ENCODE assay signal across 17 cellular contexts in the genomic region with DNA sequence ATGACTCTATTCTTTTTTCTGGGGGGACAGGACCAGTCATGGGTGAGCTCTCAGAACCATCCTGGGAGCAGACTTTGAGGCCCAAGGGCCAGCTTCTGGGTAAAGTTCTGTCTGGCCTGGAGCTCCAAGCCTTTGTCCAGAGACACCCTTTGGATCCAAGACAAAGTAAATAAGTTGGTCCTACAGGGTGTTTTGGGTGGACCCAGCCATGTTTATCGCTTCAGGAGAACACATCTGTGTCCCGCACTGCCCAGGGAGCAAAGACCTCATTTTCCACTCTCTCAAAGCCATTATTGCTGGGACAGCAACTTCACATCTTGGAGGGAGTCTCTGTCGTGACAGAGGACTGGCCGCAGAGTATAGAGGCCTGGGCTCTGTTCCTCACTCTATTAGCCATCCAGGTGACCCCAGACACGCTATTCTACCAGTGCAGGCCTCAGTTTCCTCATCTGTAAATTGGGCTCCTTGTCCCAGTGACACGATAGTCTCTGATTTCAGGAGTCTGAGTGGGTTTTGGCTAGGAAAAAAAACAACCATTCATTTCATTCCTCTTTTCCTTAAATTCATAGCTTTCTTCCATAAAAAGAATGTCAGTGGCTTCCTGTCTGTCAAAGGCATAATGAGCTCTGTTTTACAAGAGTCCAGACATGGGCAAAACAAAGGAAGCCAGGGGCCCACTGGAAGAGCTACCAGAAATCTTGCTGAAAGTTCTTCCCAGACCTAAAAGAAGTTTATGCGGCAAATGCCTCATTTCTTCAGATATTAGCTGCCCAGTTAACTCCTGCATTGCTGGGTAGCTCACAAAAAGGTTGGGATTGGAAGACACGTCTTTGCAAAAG.
DNase-seq lines count a peak whose midpoint lies in the region; ATAC-seq and TF ChIP-seq lines count a peak whose summit lies in the region.
"Had no signal": no experiment of that assay in that cellular context is flagged by ENCODE, and none has a peak within 500 bp of the region (broad histone marks: within the 10 kb centered on the region; RNA-seq: fewer than 3 reads in every experiment).

No MANE protein-coding gene starts in this region.

- no peaks in the 10 kb centered on the region for H3K36me3 Mint-ChIP-seq in activated naive CD4-positive, alpha-beta T cell treated with anti-CD3 and anti-CD28 coated beads, Interleukin-2, amount 50 U/mL, for 72 hours
- H3K36me3 Mint-ChIP-seq: stimulated activated effector memory CD8-positive, alpha-beta T cell treated with anti-CD3 and anti-CD28 coated beads, Interleukin-12 subunit alpha, Interleukin-12 subunit beta, amount 100 ng/mL, for 72 hours had no signal

- peaks cover 14% of the 10 kb centered on the region; the same call in 1 of the 2 replicates for H3K36me3 ChIP-seq in PC-9 (ENCODE audit: low read depth)
- no peaks in the 10 kb centered on the region for H3K36me3 ChIP-seq in mesodermal cell (ENCODE audit: control insufficient read depth, insufficient read depth, low read length)
- H3K36me3 ChIP-seq in suprapubic skin, result no peaks in the 10 kb centered on the region
- no peaks in the 10 kb centered on the region for H3K36me3 ChIP-seq in Peyer's patch
- H3K36me3 ChIP-seq: colonic mucosa had no signal

- no peak for TF ChIP-seq CTCF in PC-9 (conservative IDR thresholded peaks at IDR 0.05)
- no peak for TF ChIP-seq CTCF in suprapubic skin (IDR thresholded peaks at IDR 0.05)
- TF ChIP-seq CTCF in Peyer's patch (IDR thresholded peaks at IDR 0.05), result no peak

- TF ChIP-seq EP300 in suprapubic skin (IDR thresholded peaks at IDR 0.05), result no peak

- H3K4me1 ChIP-seq in PC-9 (replicated peaks; ENCODE audit: insufficient read depth) (peaks cover 92% of the 10 kb centered on the region), mesodermal cell (ENCODE audit: control insufficient read depth, insufficient read depth, low read length, poor library complexity, severe bottlenecking) (peaks cover 11% of the 10 kb centered on the region), suprapubic skin (peaks cover 45% of the 10 kb centered on the region), Peyer's patch (peaks cover 0 to 4% (median 0%) of the 10 kb centered on the region in 4 donors)
- H3K4me1 ChIP-seq: colonic mucosa had no signal

- peaks cover 72% of the 10 kb centered on the region for H3F3A ChIP-seq in PC-9 (ENCODE audit: insufficient read depth, low read depth)

- intact Hi-C loops in PC-9 (cut with micrococcal nuclease; ENCODE audit: unreplicated experiment), result loop anchor here (5.0 kb wide), 1 partner anchor 169 kb away; a partner anchor contains a TSS

- H3K9me3 Mint-ChIP-seq in activated naive CD4-positive, alpha-beta T cell treated with anti-CD3 and anti-CD28 coated beads, Interleukin-2, amount 50 U/mL, for 72 hours, result no peaks in the 10 kb centered on the region
- H3K9me3 Mint-ChIP-seq: activated B cell treated with CpG ODN at 0.5 μM for 24 hours; activated T-helper 17 cell treated with anti-CD3 and anti-CD28 coated beads, Interleukin-2, amount 50 U/mL, for 72 hours; stimulated activated effector memory CD8-positive, alpha-beta T cell treated with anti-CD3 and anti-CD28 coated beads, Interleukin-12 subunit alpha, Interleukin-12 subunit beta, amount 100 ng/mL, for 72 hours had no signal

- no peaks in the 10 kb centered on the region for H3K9me3 ChIP-seq in PC-9 (ENCODE audit: insufficient read depth, low read depth)
- no peaks in the 10 kb centered on the region for H3K9me3 ChIP-seq in mesodermal cell (ENCODE audit: control insufficient read depth, low read length)
- no peaks in the 10 kb centered on the region for H3K9me3 ChIP-seq in suprapubic skin
- H3K9me3 ChIP-seq in Peyer's patch, result no peaks in the 10 kb centered on the region
- H3K9me3 ChIP-seq: colonic mucosa had no signal

- H2AFZ ChIP-seq in PC-9, result no peak overlapping the region
- H2AFZ ChIP-seq: GM23248 had no signal

- H3K9me2 ChIP-seq in PC-9 (ENCODE audit: insufficient read depth), result no peaks in the 10 kb centered on the region

- POLR2A ChIA-PET in PC-9 (lab: Charles Lee; ENCODE audit: unreplicated experiment), result interaction anchor here (0.7 kb wide), 1 partner anchor 20 kb away, joined by 4 read pairs; no protein-coding TSS in a partner anchor

- BruUV-seq in PC-9 (replicated peaks; lab: Mats Ljungman, UMichigan), result no TSS peak

- CTCF ChIA-PET in PC-9 (lab: Charles Lee), result interaction anchor here (0.8 kb wide), 1 partner anchor 77 kb away, joined by 6 read pairs; no protein-coding TSS in a partner anchor

- ATAC-seq in HG03521 (IDR thresholded peaks at IDR 0.05; ENCODE audit: unreplicated experiment), result no peak
- ATAC-seq in activated naive CD4-positive, alpha-beta T cell treated with anti-CD3 and anti-CD28 coated beads, Interleukin-2, amount 50 U/mL, for 72 hours, result no peak
- ATAC-seq: activated T-helper 17 cell treated with anti-CD3 and anti-CD28 coated beads, Interleukin-2, amount 50 U/mL, for 72 hours; GM12878; stimulated activated effector memory CD8-positive, alpha-beta T cell treated with anti-CD3 and anti-CD28 coated beads, Interleukin-12 subunit alpha, Interleukin-12 subunit beta, amount 100 ng/mL, for 72 hours had no signal

- peaks cover 24% of the 10 kb centered on the region for H3K79me2 ChIP-seq in PC-9 (ENCODE audit: low read depth)

- peak overlapping the region; percentile 76 for H3K4me2 ChIP-seq in PC-9

- DNase-seq in PC-9, result no peak
- peak; percentile 27 for DNase-seq in foreskin melanocyte
- DNase-seq in suprapubic skin (ENCODE audit: low spot score in 2 of 2), result no peak
- DNase-seq in NCI-H187 (lab: John Stamatoyannopoulos, UW), result no peak
- no peak for DNase-seq in Peyer's patch
- no peak for DNase-seq in activated naive CD4-positive, alpha-beta T cell treated with anti-CD3 and anti-CD28 coated beads, Interleukin-2, amount 50 U/mL, for 72 hours (ENCODE audit: low spot score in 2 of 2)
- DNase-seq: activated B cell treated with CpG ODN at 0.5 μM for 24 hours; activated CD8-positive, alpha-beta memory T cell treated with anti-CD3 and anti-CD28 coated beads for 24 hours; colonic mucosa; Kasumi-1; small intestine had no signal

- TF ChIP-seq POLR2A in suprapubic skin (IDR thresholded peaks at IDR 0.05) (no peak), Peyer's patch (IDR thresholded peaks at IDR 0.05) (no peak)

- no peaks in the 10 kb centered on the region for H4K20me1 ChIP-seq in PC-9 (ENCODE audit: insufficient read depth)

- WGBS in mesodermal cell (ENCODE audit: insufficient coverage in 2 of 2), 2 experiments, result 92 to 93% methylated on average over 5 to 8 of the region's 8 CpGs
- WGBS in suprapubic skin, result 78% methylated on average over 8 of the region's 8 CpGs

- H3K4me3 ChIP-seq in PC-9 (no peak overlapping the region; the same call in 1 of the 2 replicates), mesodermal cell (ENCODE audit: extremely low read depth, insufficient read depth, low read length, poor library complexity, severe bottlenecking) (no peak overlapping the region), suprapubic skin (no peak overlapping the region), Peyer's patch (no peak overlapping the region)
- H3K4me3 ChIP-seq: colonic mucosa, GM12878, GM23248 had no signal

- H3K27me3 ChIP-seq in PC-9 (ENCODE audit: insufficient read depth, low read depth) (no peaks in the 10 kb centered on the region), suprapubic skin (no peaks in the 10 kb centered on the region), Peyer's patch (no peaks in the 10 kb centered on the region)
- H3K27me3 ChIP-seq: colonic mucosa had no signal

- no peak overlapping the region for H3K27ac Mint-ChIP-seq in activated naive CD4-positive, alpha-beta T cell treated with anti-CD3 and anti-CD28 coated beads, Interleukin-2, amount 50 U/mL, for 72 hours
- H3K27ac Mint-ChIP-seq: activated B cell treated with CpG ODN at 0.5 μM for 24 hours; activated T-helper 17 cell treated with anti-CD3 and anti-CD28 coated beads, Interleukin-2, amount 50 U/mL, for 72 hours; stimulated activated effector memory CD8-positive, alpha-beta T cell treated with anti-CD3 and anti-CD28 coated beads, Interleukin-12 subunit alpha, Interleukin-12 subunit beta, amount 100 ng/mL, for 72 hours had no signal

- H3K27ac ChIP-seq in PC-9, result peak overlapping the region; percentile 99
- H3K27ac ChIP-seq in mesodermal cell (ENCODE audit: low read depth, low read length, severe bottlenecking), result peak overlapping the region; percentile 45
- H3K27ac ChIP-seq in suprapubic skin, result peak overlapping the region; percentile 64
- peak overlapping the region in 2 of 4 donors; percentile 30 to 39 for H3K27ac ChIP-seq in Peyer's patch
- H3K27ac ChIP-seq: colonic mucosa had no signal
